ENCODE assay signal across 9 cellular contexts in genomic region chr10:33143160-33143728, GRCh38.
A peak's percentile ranks its signal among the peaks of the same experiment; 100 is the strongest.
DNase-seq lines count a peak whose midpoint lies in the region; ATAC-seq, FAIRE-seq and TF ChIP-seq lines count a peak whose summit lies in the region.
"Had no signal": no experiment of that assay in that cellular context is flagged by ENCODE, and none has a peak within 500 bp of the region (broad histone marks: within the 10 kb centered on the region; RNA-seq: fewer than 3 reads in every experiment).

No MANE protein-coding gene starts in this region.

- ATAC-seq in GM18909 (IDR thresholded peaks at IDR 0.05; ENCODE audit: poor library complexity, unreplicated experiment) (peak; percentile 55), GM21576 (IDR thresholded peaks at IDR 0.05; ENCODE audit: unreplicated experiment) (no peak)

- TF ChIP-seq CTCF in cardiac fibroblast (IDR thresholded peaks at IDR 0.05; ENCODE audit: low read depth, low read length), result no peak
- TF ChIP-seq CTCF in D721Med (IDR thresholded peaks at IDR 0.05; ENCODE audit: insufficient read depth, missing control alignments), result no peak

- peak; percentile 87 for DNase-seq in SW480 (ENCODE audit: low spot score)
- DNase-seq in cardiac fibroblast (ENCODE audit: low read depth in 2 of 2), result peak; percentile 70 to 82
- peak; percentile 44 to 51 for DNase-seq in stimulated activated CD4-positive, alpha-beta T cell treated with anti-CD3 and anti-CD28 coated beads, Interleukin-15, amount 100 ng/mL, for 48 hours (ENCODE audit: low read depth in 2 of 2)
- DNase-seq in D721Med (ENCODE audit: insufficient read length, low spot score), result no peak
- no peak for DNase-seq in NCI-H2107 treated with DMSO at 0.1 percent for 48 hours (lab: John Stamatoyannopoulos, UW; ENCODE audit: unreplicated experiment)
- no peak for DNase-seq in NCI-H187 (lab: John Stamatoyannopoulos, UW)

- no peak overlapping the region for H3K4me3 ChIP-seq in cardiac fibroblast (replicated peaks in 1 of 2; ENCODE audit: low read depth in 2 of 2, low read length in 2 of 2)

- no peak for FAIRE-seq in D721Med (lab: Jason Lieb, UNC)
- FAIRE-seq: TTC549 had no signal

Comparison
In these comparisons a context has a peak if more than half of its experiments do, and no peak if none do; other contexts are left out.
1. DNase-seq: peak in SW480 (single experiment), cardiac fibroblast (2 of 2) and stimulated activated CD4-positive, alpha-beta T cell treated with anti-CD3 and anti-CD28 coated beads, Interleukin-15, amount 100 ng/mL, for 48 hours (2 of 2); none in D721Med (single experiment), NCI-H2107 treated with DMSO at 0.1 percent for 48 hours (single experiment) and NCI-H187 (0 of 2).